9 cellular contexts compared by ENCODE assay signal in the genomic region with DNA sequence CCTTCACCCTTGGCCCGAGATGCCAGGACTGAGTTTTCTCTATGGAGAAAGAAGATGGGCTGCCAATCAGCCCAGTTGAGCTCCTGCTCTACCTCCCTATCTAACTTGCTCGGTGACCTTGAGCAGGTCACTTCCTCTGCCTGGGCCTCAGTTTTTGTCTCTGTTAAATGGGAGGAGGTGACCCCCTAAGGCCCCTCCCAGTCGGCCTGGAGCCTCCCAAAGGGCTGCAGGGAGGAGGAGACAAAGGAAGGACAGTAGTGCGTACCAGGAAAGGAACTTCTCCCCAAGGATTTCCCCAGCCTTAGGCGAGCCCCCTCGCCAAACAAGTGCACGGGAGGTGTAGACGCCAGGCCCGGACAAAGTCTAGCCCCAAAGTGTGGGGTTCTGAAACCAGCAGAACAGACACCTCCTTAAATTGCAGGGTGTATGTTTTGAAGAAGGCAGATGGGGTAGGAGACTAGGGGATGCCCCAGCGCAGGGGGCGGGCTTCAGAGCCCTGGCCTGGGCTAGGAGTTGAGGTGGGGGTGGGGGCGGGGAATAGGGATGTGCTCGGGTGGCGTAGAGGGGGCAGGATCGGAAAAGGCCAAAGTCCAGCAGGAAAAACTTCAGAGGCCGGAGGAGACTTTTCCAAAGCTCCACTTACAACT. TPM values are rescaled to one million over a fixed set of nuclear protein-coding genes. Genes with fewer than 3 reads are reported as not detected.
DNase-seq lines count a peak whose midpoint lies in the region; ATAC-seq and TF ChIP-seq lines count a peak whose summit lies in the region.
"Had no signal": no experiment of that assay in that cellular context is flagged by ENCODE, and none has a peak within 500 bp of the region (broad histone marks: within the 10 kb centered on the region; RNA-seq: fewer than 3 reads in every experiment).

No MANE protein-coding gene starts in this region.

- dilution Hi-C loops in mammary epithelial cell (cut with HindIII; ENCODE audit: low sequenced_read_pairs): no loop called here

- CTCF ChIA-PET in mammary epithelial cell (lab: Charles Lee; ENCODE audit: low non-redundant PET): interaction anchor here (0.6 kb wide), 2 partner anchors 8 to 56 kb away, joined by 3 to 5 read pairs; no protein-coding TSS in a partner anchor

- no peaks in the 10 kb centered on the region for H3K79me2 ChIP-seq in mammary epithelial cell (ENCODE audit: insufficient read depth, low read length)

- H3K4me1 ChIP-seq in mammary epithelial cell (ENCODE audit: insufficient read depth, low read length): peaks cover 11% of the 10 kb centered on the region
- H3K4me1 ChIP-seq in mucosa of rectum (ENCODE audit: control insufficient read depth in 2 of 2, insufficient read depth in 2 of 2, low read length in 2 of 2): peaks cover 17 to 36% of the 10 kb centered on the region in 2 donors
- H3K4me1 ChIP-seq in urinary bladder (ENCODE audit: insufficient read depth): no peaks in the 10 kb centered on the region

- 64% methylated on average over 5 of the region's 16 CpGs for WGBS in mammary epithelial cell (ENCODE audit: low coverage, missing lambda C conversion rate)
- 43% methylated on average over 16 of the region's 16 CpGs for WGBS in urinary bladder

- intact Hi-C loops in cardiac septum (cut with DNase I) (no loop called here), Right ventricle myocardium inferior (cut with DNase I) (loop anchor here (5.0 kb wide), 1 partner anchor 376 kb away; no protein-coding TSS in a partner anchor), mammary epithelial cell (cut with micrococcal nuclease) (no loop called here)

- no peak overlapping the region for H2AFZ ChIP-seq in mammary epithelial cell (ENCODE audit: low read depth, low read length)

- H3K4me2 ChIP-seq in mammary epithelial cell (ENCODE audit: insufficient read depth, low read depth, low read length): peak overlapping the region; percentile 90

- no TSS peak for BruUV-seq in mammary epithelial cell (replicated peaks; lab: Mats Ljungman, UMichigan)

- no peaks in the 10 kb centered on the region for H3K36me3 ChIP-seq in mammary epithelial cell (ENCODE audit: insufficient read depth, low read length)
- peaks cover 0 to 2% of the 10 kb centered on the region in 2 donors for H3K36me3 ChIP-seq in mucosa of rectum (ENCODE audit: control insufficient read depth in 2 of 2, insufficient read depth in 2 of 2, low read length in 2 of 2)
- H3K36me3 ChIP-seq in urinary bladder (ENCODE audit: insufficient read depth): no peaks in the 10 kb centered on the region

- H3K4me3 ChIP-seq in mammary epithelial cell (replicated peaks in 1 of 3; ENCODE audit: insufficient read depth in 1 of 3, low read depth in 2 of 3, low read length in 3 of 3): no peak overlapping the region
- peak overlapping the region; percentile 79 to 87 for H3K4me3 ChIP-seq in mucosa of rectum (ENCODE audit: low read length in 2 of 2)
- peak overlapping the region; percentile 93 for H3K4me3 ChIP-seq in urinary bladder (ENCODE audit: low read depth, low read length)

- no peaks in the 10 kb centered on the region for H4K20me1 ChIP-seq in mammary epithelial cell (ENCODE audit: insufficient read depth, low read length)

- no peak for ATAC-seq in Right ventricle myocardium inferior

- no peak overlapping the region for H3K9ac ChIP-seq in mammary epithelial cell (ENCODE audit: insufficient read depth, low read length)
- H3K9ac ChIP-seq in mucosa of rectum (ENCODE audit: low read depth in 1 of 2, low read length in 2 of 2): peak overlapping the region; percentile 85 to 87

- DNase-seq in cardiac septum (ENCODE audit: low spot score): peak; percentile 60
- no peak for DNase-seq in Right ventricle myocardium inferior (ENCODE audit: missing footprints)
- DNase-seq in mammary epithelial cell: no peak
- no peak for DNase-seq in foreskin melanocyte
- no peak for DNase-seq in DMS79 treated with DMSO at 0.1 percent for 48 hours (lab: John Stamatoyannopoulos, UW)
- no peak for DNase-seq in dermis blood vessel endothelial cell

- no peaks in the 10 kb centered on the region for H3K9me3 ChIP-seq in mammary epithelial cell (replicated peaks; ENCODE audit: insufficient read depth, low read length)
- H3K9me3 ChIP-seq in mucosa of rectum (ENCODE audit: control insufficient read depth in 2 of 2, low read length in 2 of 2): no peaks in the 10 kb centered on the region

- TF ChIP-seq CTCF in mammary epithelial cell (conservative IDR thresholded peaks at IDR 0.05 in 1 of 2, IDR thresholded peaks at IDR 0.05 in 1 of 2; ENCODE audit: extremely low read depth in 1 of 2, insufficient read depth in 1 of 2, low read depth in 1 of 2, low read length in 2 of 2): no peak

- in situ Hi-C loops in mammary epithelial cell (cut with MboI; ENCODE audit: low sequenced_read_pairs in 2 of 2): loop anchor here (25.0 kb wide), 1 partner anchor 361 kb away; a partner anchor contains a TSS

- H3K27me3 ChIP-seq in mammary epithelial cell (ENCODE audit: insufficient read depth, low read length) (peaks cover 6% of the 10 kb centered on the region), mucosa of rectum (ENCODE audit: control insufficient read depth in 2 of 2, insufficient read depth in 2 of 2, low read length in 2 of 2) (peaks cover 11 to 26% of the 10 kb centered on the region in 2 donors)

- H3K27ac ChIP-seq in mammary epithelial cell (ENCODE audit: insufficient read depth, low read depth, low read length) (no peak overlapping the region), mucosa of rectum (ENCODE audit: low read depth in 2 of 2, low read length in 2 of 2) (peak overlapping the region; percentile 74 to 82), urinary bladder (ENCODE audit: low read depth) (peak overlapping the region; percentile 93)

RNA-seq across cellular contexts. Expression of a gene that starts 1.0 kb away (rescaled TPM):
- total RNA-seq in cardiac septum (89.6 TPM), Right ventricle myocardium inferior (66.0 TPM), mammary epithelial cell (1 to 10 TPM; 3.2 to 4.3 TPM), urinary bladder (11.6 TPM), dermis blood vessel endothelial cell (6.4 and 9.5 TPM in 2 replicates)
- polyA plus RNA-seq in mammary epithelial cell (1.4 TPM), urinary bladder (154 TPM)
- polyA minus RNA-seq in mammary epithelial cell: 1.9 TPM

RNA-seq across cellular contexts. Expression of a gene that starts 54.4 kb away (rescaled TPM):
- total RNA-seq in cardiac septum (not detected), Right ventricle myocardium inferior (0.32 TPM), mammary epithelial cell (under 1 TPM in 1 of 2 donors, not detected in 1; 0.87 TPM), urinary bladder (not detected), dermis blood vessel endothelial cell (not detected in 2 replicates)
- polyA plus RNA-seq in mammary epithelial cell (0.24 TPM), urinary bladder (0.24 TPM)
- not detected for polyA minus RNA-seq in mammary epithelial cell
- total RNA-seq: kidney epithelial cell had no signal

Comparison
In these comparisons a context has a peak if more than half of its experiments do, and no peak if none do; other contexts are left out.
1. H3K4me3 ChIP-seq: peak in mucosa of rectum (2 of 2) and urinary bladder (single experiment); none in mammary epithelial cell (0 of 3).